Comparison of ENCODE assay signal across 8 cellular contexts in the genomic region with DNA sequence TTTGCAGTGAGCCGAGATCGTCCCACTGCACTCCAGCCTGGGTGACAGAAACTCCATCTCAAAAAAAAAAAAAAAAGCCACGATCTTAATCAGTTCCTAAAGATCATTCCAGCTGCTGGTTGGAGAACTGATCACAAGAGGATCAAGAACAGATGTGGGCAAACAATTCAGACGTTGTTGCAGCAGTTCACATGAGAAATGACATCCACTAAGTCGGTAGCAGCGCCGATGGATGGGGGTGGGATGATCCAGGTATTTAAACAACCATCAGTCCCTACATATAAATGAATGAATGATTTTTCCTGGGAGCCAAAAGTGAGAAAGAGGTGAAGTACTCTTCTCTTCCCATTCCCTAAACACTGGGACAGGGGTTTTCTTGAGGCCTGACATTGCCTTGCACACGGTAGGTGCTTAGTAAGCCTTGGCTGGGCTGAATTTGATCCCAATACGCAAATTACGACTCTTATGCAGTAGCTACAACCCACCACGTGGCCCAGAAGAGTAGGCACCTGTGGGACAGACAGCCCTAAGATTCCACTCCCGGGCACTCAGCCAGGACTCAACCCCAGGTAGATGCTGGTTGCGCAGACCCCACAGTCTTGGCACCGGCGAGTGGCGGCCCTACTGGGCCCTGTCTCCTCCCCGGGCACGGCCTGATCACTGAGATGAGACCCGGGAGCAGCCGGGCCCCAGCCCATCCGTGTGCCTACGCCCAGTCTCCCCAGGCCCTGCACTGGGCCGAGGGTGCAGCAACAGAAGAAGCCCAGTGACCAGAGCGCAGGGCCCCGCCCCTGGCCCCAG.
DNase-seq lines count a peak whose midpoint lies in the region; ATAC-seq and TF ChIP-seq lines count a peak whose summit lies in the region.

No MANE protein-coding gene starts in this region.

- peak overlapping the region; percentile 80 for H3K4me3 ChIP-seq in coronary artery
- peak overlapping the region; percentile 73 to 84 for H3K4me3 ChIP-seq in muscle layer of duodenum (ENCODE audit: low read depth in 1 of 2, low read length in 2 of 2)

- no peak for TF ChIP-seq CTCF in RWPE1 (conservative IDR thresholded peaks at IDR 0.05; ENCODE audit: low read depth)
- no peak for TF ChIP-seq CTCF in coronary artery (IDR thresholded peaks at IDR 0.05)
- TF ChIP-seq CTCF in GM13976 (IDR thresholded peaks at IDR 0.05; ENCODE audit: borderline replicate concordance, control extremely low read depth, extremely low read depth, insufficient read depth, missing control alignments), result no peak
- TF ChIP-seq CTCF in GM10248 (IDR thresholded peaks at IDR 0.05; ENCODE audit: control extremely low read depth, extremely low read depth, low read depth, missing control alignments), result no peak

- peaks cover 3 to 26% of the 10 kb centered on the region in 2 donors for H3K4me1 ChIP-seq in muscle layer of duodenum (ENCODE audit: control insufficient read depth in 1 of 2, insufficient read depth in 2 of 2, low read length in 2 of 2)

- POLR2A ChIA-PET in RWPE1 (lab: Yijun Ruan, JAX; ENCODE audit: low non-redundant PET) (interaction anchor here (0.7 kb wide), 3 partner anchors 12 to 21 kb away, joined by 3 to 10 read pairs (median 3); no protein-coding TSS in a partner anchor), GM10248 (lab: Yijun Ruan, JAX) (interaction anchor here (0.6 to 1.4 kb wide), 11 partner anchors 15 to 1995 kb away, joined by 3 to 8 read pairs (median 4); partner anchors contain the start of genes AAAS, CSRNP2, EIF4B and KRT80)

- H3K27ac ChIP-seq in RWPE1 (peak overlapping the region; percentile 89), coronary artery (peak overlapping the region; percentile 73 to 98), muscle layer of duodenum (ENCODE audit: low read length) (peak overlapping the region; percentile 49)

- ATAC-seq in activated CD4-positive, CD25-positive, alpha-beta regulatory T cell treated with anti-CD3 and anti-CD28 coated beads, Interleukin-2, amount 50 U/mL, for 24 hours, result peak; percentile 12 to 16
- ATAC-seq in HG03064 (IDR thresholded peaks at IDR 0.05; ENCODE audit: low read depth, unreplicated experiment), result peak; percentile 8

- peaks cover 25 to 30% of the 10 kb centered on the region in 2 donors for H3K36me3 ChIP-seq in muscle layer of duodenum (ENCODE audit: control insufficient read depth in 1 of 2, insufficient read depth in 2 of 2, low read length in 2 of 2)

- no peaks in the 10 kb centered on the region for H3K9me3 ChIP-seq in muscle layer of duodenum (ENCODE audit: control insufficient read depth in 1 of 2, low read length in 2 of 2)

- CTCF ChIA-PET in RWPE1 (lab: Yijun Ruan, JAX) (interaction anchor here (0.5 to 5.0 kb wide), 2 partner anchors 12 to 31 kb away, joined by 4 to 37 read pairs; no protein-coding TSS in a partner anchor), GM10248 (lab: Yijun Ruan, JAX) (interaction anchor here (1.1 to 9.0 kb wide), 11 partner anchors 9 to 242 kb away, joined by 3 to 141 read pairs (median 6); partner anchors contain the start of genes AAAS, IGFBP6 and SOAT2)

- H3K27me3 ChIP-seq in muscle layer of duodenum (ENCODE audit: low read depth, low read length), result no peaks in the 10 kb centered on the region

- DNase-seq in activated CD4-positive, CD25-positive, alpha-beta regulatory T cell treated with anti-CD3 and anti-CD28 coated beads, Interleukin-2, amount 50 U/mL, for 72 hours, result no peak
- DNase-seq in RWPE1 (ENCODE audit: low spot score), result no peak
- DNase-seq in coronary artery (ENCODE audit: low spot score), result no peak
- no peak for DNase-seq in GM13976 (ENCODE audit: low spot score)
- no peak for DNase-seq in GM10248 (ENCODE audit: extremely low spot score)

- in situ Hi-C loops in GM13976 (cut with MboI; ENCODE audit: low sequenced_read_pairs, unreplicated experiment), result no loop called here
